ENCODE assay signal across 19 cellular contexts in genomic region chr5:91277093-91277626, GRCh38.
DNase-seq lines count a peak whose midpoint lies in the region; ATAC-seq and TF ChIP-seq lines count a peak whose summit lies in the region.
"Had no signal": no experiment of that assay in that cellular context is flagged by ENCODE, and none has a peak within 500 bp of the region (broad histone marks: within the 10 kb centered on the region; RNA-seq: fewer than 3 reads in every experiment).

No MANE protein-coding gene starts in this region.

- no peak for DNase-seq in activated CD4-positive, alpha-beta T cell treated with anti-CD3 and anti-CD28 coated beads, Interleukin-2, amount 10 ng/mL, durations not matched to agents 7 days and 5 days
- no peak for DNase-seq in activated CD4-positive, alpha-beta T cell treated with anti-CD3 and anti-CD28 coated beads, Interleukin-2, amount 10 ng/mL, durations not matched to agents 24 days and 14 days
- DNase-seq in HCT116 (ENCODE audit: low read depth, low spot score) (no peak), brain microvascular endothelial cell (peak; percentile 3), thyroid gland (no peak)
- DNase-seq in activated CD4-positive, alpha-beta memory T cell treated with anti-CD3 and anti-CD28 coated beads for 36 hours: no peak
- DNase-seq: CD4-positive, CD25-positive, alpha-beta regulatory T cell; HCEC 1CT; KBM-7; NCI-H1417 treated with DMSO at 0.1 percent for 48 hours; NCI-H2081; NCI-H226; NCI-H526; NK-92 treated with Interleukin-12 subunit alpha and Interleukin-12 subunit beta, amount 100 ng/mL, for 24 hours; OCI-M1 had no signal

- peak overlapping the region; percentile 36 for H3K27ac Mint-ChIP-seq in activated CD4-positive, alpha-beta T cell treated with anti-CD3 and anti-CD28 coated beads, Interleukin-2, amount 10 ng/mL, durations not matched to agents 7 days and 5 days
- no peak overlapping the region for H3K27ac Mint-ChIP-seq in activated CD4-positive, alpha-beta T cell treated with anti-CD3 and anti-CD28 coated beads, Interleukin-2, amount 10 ng/mL, durations not matched to agents 24 days and 14 days
- H3K27ac Mint-ChIP-seq in activated CD4-positive, alpha-beta memory T cell treated with anti-CD3 and anti-CD28 coated beads for 36 hours: no peak overlapping the region
- H3K27ac Mint-ChIP-seq: B cell; CD4-positive, CD25-positive, alpha-beta regulatory T cell had no signal

- 49 to 54% methylated on average over 5 of the region's 5 CpGs for WGBS in thyroid gland, 2 donors

- H3K36me3 Mint-ChIP-seq in activated CD4-positive, alpha-beta T cell treated with anti-CD3 and anti-CD28 coated beads, Interleukin-2, amount 10 ng/mL, durations not matched to agents 7 days and 5 days (ENCODE audit: low read depth): no peaks in the 10 kb centered on the region
- peaks cover 4% of the 10 kb centered on the region for H3K36me3 Mint-ChIP-seq in activated CD4-positive, alpha-beta T cell treated with anti-CD3 and anti-CD28 coated beads, Interleukin-2, amount 10 ng/mL, durations not matched to agents 24 days and 14 days (ENCODE audit: low read depth)
- no peaks in the 10 kb centered on the region for H3K36me3 Mint-ChIP-seq in activated CD4-positive, alpha-beta memory T cell treated with anti-CD3 and anti-CD28 coated beads for 36 hours
- H3K36me3 Mint-ChIP-seq: CD4-positive, CD25-positive, alpha-beta regulatory T cell had no signal

- H3K4me1 ChIP-seq in HCT116 (ENCODE audit: control insufficient read depth in 1 of 2, insufficient read depth in 2 of 2, low read length in 2 of 2) (peaks cover 28 to 62% of the 10 kb centered on the region in 2 experiments), thyroid gland (peaks cover 10 to 22% of the 10 kb centered on the region in 2 donors)

- H3K27ac ChIP-seq in HCT116 (ENCODE audit: low read depth, low read length): peak overlapping the region; percentile 10; the same call in 1 of the 2 replicates
- H3K27ac ChIP-seq in brain microvascular endothelial cell: no peak overlapping the region
- H3K27ac ChIP-seq in thyroid gland: peak overlapping the region; percentile 70 to 81 (median 79)
- H3K27ac ChIP-seq: HL-60, SJSA1 had no signal

- no peak overlapping the region for H3K4me3 Mint-ChIP-seq in activated CD4-positive, alpha-beta T cell treated with anti-CD3 and anti-CD28 coated beads, Interleukin-2, amount 10 ng/mL, durations not matched to agents 7 days and 5 days
- no peak overlapping the region for H3K4me3 Mint-ChIP-seq in activated CD4-positive, alpha-beta T cell treated with anti-CD3 and anti-CD28 coated beads, Interleukin-2, amount 10 ng/mL, durations not matched to agents 24 days and 14 days
- no peak overlapping the region for H3K4me3 Mint-ChIP-seq in activated CD4-positive, alpha-beta memory T cell treated with anti-CD3 and anti-CD28 coated beads for 36 hours
- H3K4me3 Mint-ChIP-seq: B cell had no signal

- H4K20me1 ChIP-seq in HCT116 (ENCODE audit: insufficient read depth): no peaks in the 10 kb centered on the region

- intact Hi-C loops in activated CD4-positive, alpha-beta T cell treated with anti-CD3 and anti-CD28 coated beads, Interleukin-2, amount 10 ng/mL, durations not matched to agents 24 days and 14 days (cut with micrococcal nuclease): loop anchor here (5.0 kb wide), 1 partner anchor 405 kb away; no protein-coding TSS in a partner anchor
- intact Hi-C loops in HCT116 (cut with micrococcal nuclease): no loop called here
- intact Hi-C loops in thyroid gland (cut with DNase I): no loop called here
- intact Hi-C loops in activated CD4-positive, alpha-beta memory T cell treated with anti-CD3 and anti-CD28 coated beads for 36 hours (cut with micrococcal nuclease): no loop called here

- no peaks in the 10 kb centered on the region for H3K27me3 ChIP-seq in HCT116 (ENCODE audit: insufficient read depth, low read length)
- no peaks in the 10 kb centered on the region for H3K27me3 ChIP-seq in brain microvascular endothelial cell (replicated peaks)
- no peaks in the 10 kb centered on the region for H3K27me3 ChIP-seq in thyroid gland
- H3K27me3 ChIP-seq: SJSA1 had no signal

- H3K9ac ChIP-seq in HCT116 (ENCODE audit: low read length): peak overlapping the region; percentile 44; the same call in 1 of the 2 replicates

- H3K36me3 ChIP-seq in HCT116 (ENCODE audit: control insufficient read depth in 1 of 2, insufficient read depth in 2 of 2, low read length in 2 of 2): no peaks in the 10 kb centered on the region
- H3K36me3 ChIP-seq in brain microvascular endothelial cell (replicated peaks): no peaks in the 10 kb centered on the region
- no peaks in the 10 kb centered on the region for H3K36me3 ChIP-seq in thyroid gland
- H3K36me3 ChIP-seq: SJSA1 had no signal

- H3K9me3 ChIP-seq in HCT116 (ENCODE audit: control insufficient read depth in 1 of 2, insufficient read depth in 1 of 2, low read depth in 1 of 2, low read length in 2 of 2): no peaks in the 10 kb centered on the region
- no peaks in the 10 kb centered on the region for H3K9me3 ChIP-seq in thyroid gland
- H3K9me3 ChIP-seq: SJSA1 had no signal

- H3K9me2 ChIP-seq in HCT116 (ENCODE audit: insufficient read depth): no peaks in the 10 kb centered on the region

- H3K4me3 ChIP-seq in HCT116 (replicated peaks in 1 of 2; ENCODE audit: low read depth in 1 of 2, low read length in 2 of 2) (no peak overlapping the region), brain microvascular endothelial cell (ENCODE audit: low read depth, low read length) (no peak overlapping the region), thyroid gland (replicated peaks in 1 of 3) (no peak overlapping the region)
- H3K4me3 ChIP-seq: SJSA1 had no signal

- peak overlapping the region; percentile 58 for H3K4me2 ChIP-seq in HCT116 (ENCODE audit: low read length)

- BruUV-seq in HCT116 (replicated peaks; lab: Mats Ljungman, UMichigan): no TSS peak

- H3K9me3 Mint-ChIP-seq in activated CD4-positive, alpha-beta T cell treated with anti-CD3 and anti-CD28 coated beads, Interleukin-2, amount 10 ng/mL, durations not matched to agents 7 days and 5 days: no peaks in the 10 kb centered on the region
- no peaks in the 10 kb centered on the region for H3K9me3 Mint-ChIP-seq in activated CD4-positive, alpha-beta T cell treated with anti-CD3 and anti-CD28 coated beads, Interleukin-2, amount 10 ng/mL, durations not matched to agents 24 days and 14 days
- H3K9me3 Mint-ChIP-seq in activated CD4-positive, alpha-beta memory T cell treated with anti-CD3 and anti-CD28 coated beads for 36 hours: peaks cover 2% of the 10 kb centered on the region

- POLR2A ChIA-PET in activated CD4-positive, alpha-beta T cell treated with anti-CD3 and anti-CD28 coated beads, Interleukin-2, amount 10 ng/mL, durations not matched to agents 7 days and 5 days (lab: Charles Lee): interaction anchor here (0.6 kb wide), 1 partner anchor 16 kb away, joined by 3 read pairs; no protein-coding TSS in a partner anchor
- POLR2A ChIA-PET in HCT116 (lab: Charles Lee): interaction anchor here (0.9 kb wide), 1 partner anchor 106 kb away, joined by 3 read pairs; the partner anchor contains the start of gene ARRDC3
- POLR2A ChIA-PET in activated CD4-positive, alpha-beta memory T cell treated with anti-CD3 and anti-CD28 coated beads for 36 hours (lab: Charles Lee): no interaction called here

- RAD21 ChIA-PET in HCT116 (lab: Charles Lee; ENCODE audit: low non-redundant PET in 1 of 2, low total read pairs in 2 of 2, uncharacterized antibody in 2 of 2, unreplicated experiment in 2 of 2): no interaction called here

- in situ Hi-C loops in brain microvascular endothelial cell (cut with HindIII; ENCODE audit: low pct_ligation_motif_present, low sequenced_read_pairs): no loop called here

- H3K79me2 ChIP-seq in HCT116 (ENCODE audit: insufficient read depth, low read length): no peaks in the 10 kb centered on the region

- ATAC-seq in HCT116 (no peak), HG03432 (IDR thresholded peaks at IDR 0.05; ENCODE audit: unreplicated experiment) (no peak)

- peaks cover 31% of the 10 kb centered on the region for H3K4me1 Mint-ChIP-seq in activated CD4-positive, alpha-beta T cell treated with anti-CD3 and anti-CD28 coated beads, Interleukin-2, amount 10 ng/mL, durations not matched to agents 7 days and 5 days
- peaks cover 25% of the 10 kb centered on the region for H3K4me1 Mint-ChIP-seq in activated CD4-positive, alpha-beta T cell treated with anti-CD3 and anti-CD28 coated beads, Interleukin-2, amount 10 ng/mL, durations not matched to agents 24 days and 14 days
- H3K4me1 Mint-ChIP-seq in activated CD4-positive, alpha-beta memory T cell treated with anti-CD3 and anti-CD28 coated beads for 36 hours (ENCODE audit: low read depth): peaks cover 31% of the 10 kb centered on the region

- TF ChIP-seq CTCF in HCT116 (IDR thresholded peaks at IDR 0.05 in 2 of 3, conservative IDR thresholded peaks at IDR 0.05 in 1 of 3; ENCODE audit: borderline replicate concordance in 1 of 3, insufficient read depth in 1 of 3, low read depth in 2 of 3, low read length in 2 of 3) (no peak), brain microvascular endothelial cell (IDR thresholded peaks at IDR 0.05; ENCODE audit: low read depth, low read length, missing control alignments) (no peak), thyroid gland (IDR thresholded peaks at IDR 0.05) (no peak)

- no peak for TF ChIP-seq POLR2A in HCT116 (IDR thresholded peaks at IDR 0.05; ENCODE audit: borderline replicate concordance, extremely low read depth, insufficient read depth, insufficient read length)
- TF ChIP-seq POLR2A in thyroid gland (IDR thresholded peaks at IDR 0.05): no peak

- CTCF ChIA-PET in activated CD4-positive, alpha-beta T cell treated with anti-CD3 and anti-CD28 coated beads, Interleukin-2, amount 10 ng/mL, durations not matched to agents 7 days and 5 days (lab: Charles Lee): interaction anchor here (1.1 to 1.4 kb wide), 3 partner anchors 17 to 106 kb away, joined by 3 to 4 read pairs (median 3); partner anchors contain the start of gene ARRDC3
- CTCF ChIA-PET in HCT116 (lab: Charles Lee): interaction anchor here (1.0 kb wide), 1 partner anchor 57 kb away, joined by 3 read pairs; no protein-coding TSS in a partner anchor
- CTCF ChIA-PET in activated CD4-positive, alpha-beta memory T cell treated with anti-CD3 and anti-CD28 coated beads for 36 hours (lab: Charles Lee): interaction anchor here (1.0 kb wide), 1 partner anchor 50 kb away, joined by 3 read pairs; no protein-coding TSS in a partner anchor

- H2AFZ ChIP-seq in HCT116 (ENCODE audit: low read depth, low read length, poor library complexity, severe bottlenecking): peak overlapping the region; percentile 95

- H3K27me3 Mint-ChIP-seq in activated CD4-positive, alpha-beta T cell treated with anti-CD3 and anti-CD28 coated beads, Interleukin-2, amount 10 ng/mL, durations not matched to agents 7 days and 5 days: peaks cover 21% of the 10 kb centered on the region
- peaks cover 3% of the 10 kb centered on the region for H3K27me3 Mint-ChIP-seq in activated CD4-positive, alpha-beta T cell treated with anti-CD3 and anti-CD28 coated beads, Interleukin-2, amount 10 ng/mL, durations not matched to agents 24 days and 14 days
- H3K27me3 Mint-ChIP-seq in activated CD4-positive, alpha-beta memory T cell treated with anti-CD3 and anti-CD28 coated beads for 36 hours: no peaks in the 10 kb centered on the region
- H3K27me3 Mint-ChIP-seq: CD4-positive, CD25-positive, alpha-beta regulatory T cell had no signal

- no peak for TF ChIP-seq RAD21 in HCT116 (IDR thresholded peaks at IDR 0.05; ENCODE audit: low read depth)

TF ChIP-seq in HCT116, 20 proteins besides CTCF, POLR2A, EP300 and RAD21 (continues in another document):
- no peak for TF ChIP-seq SIN3A (IDR thresholded peaks at IDR 0.05; ENCODE audit: low read depth)
